In the genomic region with DNA sequence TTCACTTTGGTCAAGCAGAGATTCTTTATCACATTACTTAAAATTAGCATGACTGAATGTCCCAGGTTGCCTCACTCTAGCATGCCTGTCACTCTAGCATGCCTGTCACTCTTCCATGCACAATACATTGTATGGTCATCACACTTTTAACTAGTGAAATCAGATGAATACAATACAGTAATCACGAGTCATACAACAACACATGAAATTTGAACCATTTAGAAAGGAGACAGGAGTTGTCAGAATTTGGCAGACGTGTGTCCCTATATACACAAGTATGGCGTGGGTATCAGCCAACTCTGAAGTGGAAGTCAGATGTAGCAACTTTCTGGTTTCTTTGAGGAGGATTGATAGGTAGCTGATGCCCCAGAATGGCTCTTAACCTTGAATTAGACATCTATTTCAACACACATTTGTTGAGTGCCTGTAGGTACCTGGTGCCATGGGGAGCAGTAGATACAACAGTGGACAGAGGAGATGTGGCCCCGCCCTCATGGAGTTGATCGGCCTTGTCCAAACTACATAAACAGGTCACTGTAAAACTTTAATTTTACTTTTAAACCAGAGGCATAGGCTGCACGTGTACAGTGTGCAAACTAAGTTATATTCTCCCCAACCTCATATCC, we compare ENCODE assay signal across 26 cellular contexts.
DNase-seq lines count a peak whose midpoint lies in the region; ATAC-seq and TF ChIP-seq lines count a peak whose summit lies in the region.
"Had no signal": no experiment of that assay in that cellular context is flagged by ENCODE, and none has a peak within 500 bp of the region (broad histone marks: within the 10 kb centered on the region; RNA-seq: fewer than 3 reads in every experiment).

No MANE protein-coding gene starts in this region.

- no peaks in the 10 kb centered on the region for H3K9me3 Mint-ChIP-seq in stimulated activated naive CD8-positive, alpha-beta T cell treated with anti-CD3 and anti-CD28 coated beads, Interleukin-15, Interleukin-2, amounts not matched to agents 100 ng/mL and 50 ng/mL, for 24 hours
- peaks cover 0 to 4% of the 10 kb centered on the region in 2 donors for H3K9me3 Mint-ChIP-seq in stimulated activated naive CD8-positive, alpha-beta T cell treated with anti-CD3 and anti-CD28 coated beads, Interleukin-15, amount 100 ng/mL, for 72 hours
- H3K9me3 Mint-ChIP-seq: activated CD4-positive, alpha-beta memory T cell treated with anti-CD3 and anti-CD28 coated beads for 36 hours; activated T-helper 2 cell treated with anti-CD3 and anti-CD28 coated beads, Interferon-gamma antibody, Interleukin-2, Interleukin-4, amounts not matched to agents 10 μg/mL and 5 μg/mL and 100 μg/mL, durations not matched to agents 14 hours and 24 hours and 36 hours; central memory CD8-positive, alpha-beta T cell; nephron; type B pancreatic cell had no signal

- no peaks in the 10 kb centered on the region for H3K79me2 ChIP-seq in MM.1S (ENCODE audit: low read length)

- peaks cover 21 to 35% of the 10 kb centered on the region in 2 donors for H3K4me1 ChIP-seq in thyroid gland
- no peaks in the 10 kb centered on the region for H3K4me1 ChIP-seq in MM.1S (ENCODE audit: low read length)
- H3K4me1 ChIP-seq: SJSA1 had no signal

- no peak overlapping the region for H3K9ac ChIP-seq in MM.1S (ENCODE audit: low read length)
- H3K9ac ChIP-seq: parathyroid adenoma had no signal

- H3K27ac Mint-ChIP-seq in stimulated activated naive CD8-positive, alpha-beta T cell treated with anti-CD3 and anti-CD28 coated beads, Interleukin-15, Interleukin-2, amounts not matched to agents 100 ng/mL and 50 ng/mL, for 24 hours: peak overlapping the region; percentile 41
- no peak overlapping the region for H3K27ac Mint-ChIP-seq in stimulated activated naive CD8-positive, alpha-beta T cell treated with anti-CD3 and anti-CD28 coated beads, Interleukin-15, amount 100 ng/mL, for 72 hours
- H3K27ac Mint-ChIP-seq: activated CD4-positive, alpha-beta memory T cell treated with anti-CD3 and anti-CD28 coated beads for 36 hours; activated naive CD8-positive, alpha-beta T cell; activated T-helper 2 cell treated with anti-CD3 and anti-CD28 coated beads, Interferon-gamma antibody, Interleukin-2, Interleukin-4, amounts not matched to agents 10 μg/mL and 5 μg/mL and 100 μg/mL, durations not matched to agents 14 hours and 24 hours and 36 hours; nephron; type B pancreatic cell had no signal

- H3K27ac ChIP-seq in thyroid gland: no peak overlapping the region
- H3K27ac ChIP-seq in MM.1S (ENCODE audit: low read length): no peak overlapping the region
- H3K27ac ChIP-seq: heart right ventricle, HL-60, parathyroid adenoma, SJSA1, spleen had no signal

- TF ChIP-seq CTCF in thyroid gland (IDR thresholded peaks at IDR 0.05): no peak
- TF ChIP-seq CTCF in MM.1S (IDR thresholded peaks at IDR 0.05; ENCODE audit: low read length): no peak

- no peaks in the 10 kb centered on the region for H3K9me2 ChIP-seq in MM.1S (replicated peaks; ENCODE audit: insufficient read depth, low read length)

- no peak overlapping the region for H3K4me2 ChIP-seq in MM.1S (ENCODE audit: low read depth, low read length)

- H3K9me3 ChIP-seq in thyroid gland (no peaks in the 10 kb centered on the region), MM.1S (replicated peaks; ENCODE audit: insufficient read depth, low read length) (no peaks in the 10 kb centered on the region)
- H3K9me3 ChIP-seq: heart right ventricle, SJSA1, spleen had no signal

- H3K4me3 ChIP-seq in thyroid gland (replicated peaks in 1 of 3) (no peak overlapping the region), MM.1S (ENCODE audit: low read length) (no peak overlapping the region)
- H3K4me3 ChIP-seq: heart right ventricle, lung, SJSA1, spleen had no signal

- no peak for ATAC-seq in stimulated activated naive CD8-positive, alpha-beta T cell treated with anti-CD3 and anti-CD28 coated beads, Interleukin-15, amount 100 ng/mL, for 72 hours
- ATAC-seq in SK-N-SH treated with all-trans-retinoic acid at 6 μM for 48 hours: peak; percentile 21; the same call in 2 of the 3 replicates
- ATAC-seq: heart right ventricle had no signal

- 46 to 60% methylated on average over 6 of the region's 6 CpGs for WGBS in thyroid gland, 2 donors

- H3K36me3 Mint-ChIP-seq in stimulated activated naive CD8-positive, alpha-beta T cell treated with anti-CD3 and anti-CD28 coated beads, Interleukin-15, Interleukin-2, amounts not matched to agents 100 ng/mL and 50 ng/mL, for 24 hours (ENCODE audit: low read depth): peaks cover 13% of the 10 kb centered on the region

- no peaks in the 10 kb centered on the region for H3K27me3 ChIP-seq in thyroid gland
- no peaks in the 10 kb centered on the region for H3K27me3 ChIP-seq in MM.1S (replicated peaks; ENCODE audit: insufficient read depth, low read length)
- H3K27me3 ChIP-seq: heart right ventricle, SJSA1, spleen had no signal

- H4K20me1 ChIP-seq in MM.1S (ENCODE audit: insufficient read depth, low read length): no peaks in the 10 kb centered on the region

- no peak for DNase-seq in stimulated activated naive CD8-positive, alpha-beta T cell treated with anti-CD3 and anti-CD28 coated beads, Interleukin-15, amount 100 ng/mL, for 72 hours
- DNase-seq in fibroblast of gingiva (ENCODE audit: low read depth): peak; percentile 8
- DNase-seq in thyroid gland: peak; percentile 26 to 37
- no peak for DNase-seq in NCI-H2196 treated with DMSO at 0.1 percent for 48 hours (lab: John Stamatoyannopoulos, UW; ENCODE audit: unreplicated experiment)
- DNase-seq in MM.1S: no peak
- no peak for DNase-seq in NCI-H1048 (lab: John Stamatoyannopoulos, UW)
- DNase-seq: activated CD4-positive, alpha-beta memory T cell treated with anti-CD3 and anti-CD28 coated beads for 36 hours; activated CD8-positive, alpha-beta memory T cell treated with anti-CD3 and anti-CD28 coated beads, Interleukin-2, amount 50 U/mL, for 48 hours; dermis blood vessel endothelial cell; heart right ventricle; NCI-H1105 treated with DMSO at 0.1 percent for 48 hours; NCI-H2029; NCI-H2227 treated with DMSO at 0.1 percent for 48 hours; spleen; T-helper 1 cell had no signal

- H3K27me3 Mint-ChIP-seq in stimulated activated naive CD8-positive, alpha-beta T cell treated with anti-CD3 and anti-CD28 coated beads, Interleukin-15, Interleukin-2, amounts not matched to agents 100 ng/mL and 50 ng/mL, for 24 hours: no peaks in the 10 kb centered on the region
- H3K27me3 Mint-ChIP-seq in stimulated activated naive CD8-positive, alpha-beta T cell treated with anti-CD3 and anti-CD28 coated beads, Interleukin-15, amount 100 ng/mL, for 72 hours: no peaks in the 10 kb centered on the region
- H3K27me3 Mint-ChIP-seq: activated CD4-positive, alpha-beta memory T cell treated with anti-CD3 and anti-CD28 coated beads for 36 hours; activated naive CD8-positive, alpha-beta T cell; central memory CD8-positive, alpha-beta T cell; type B pancreatic cell had no signal

- intact Hi-C loops in thyroid gland (cut with DNase I): no loop called here

- TF ChIP-seq POLR2A in thyroid gland (IDR thresholded peaks at IDR 0.05): no peak

- H3K36me3 ChIP-seq in thyroid gland (no peaks in the 10 kb centered on the region), MM.1S (replicated peaks; ENCODE audit: insufficient read depth, low read length) (no peaks in the 10 kb centered on the region)
- H3K36me3 ChIP-seq: SJSA1 had no signal

- no peaks in the 10 kb centered on the region for H3F3A ChIP-seq in MM.1S (ENCODE audit: insufficient read depth, low read length)

- peaks cover 16% of the 10 kb centered on the region for H3K4me1 Mint-ChIP-seq in stimulated activated naive CD8-positive, alpha-beta T cell treated with anti-CD3 and anti-CD28 coated beads, Interleukin-15, Interleukin-2, amounts not matched to agents 100 ng/mL and 50 ng/mL, for 24 hours (ENCODE audit: low read depth)
- H3K4me1 Mint-ChIP-seq in stimulated activated naive CD8-positive, alpha-beta T cell treated with anti-CD3 and anti-CD28 coated beads, Interleukin-15, amount 100 ng/mL, for 72 hours: no peaks in the 10 kb centered on the region

- no peak overlapping the region for H3K4me3 Mint-ChIP-seq in stimulated activated naive CD8-positive, alpha-beta T cell treated with anti-CD3 and anti-CD28 coated beads, Interleukin-15, Interleukin-2, amounts not matched to agents 100 ng/mL and 50 ng/mL, for 24 hours
- H3K4me3 Mint-ChIP-seq in stimulated activated naive CD8-positive, alpha-beta T cell treated with anti-CD3 and anti-CD28 coated beads, Interleukin-15, amount 100 ng/mL, for 72 hours: no peak overlapping the region
- H3K4me3 Mint-ChIP-seq: activated CD4-positive, alpha-beta memory T cell treated with anti-CD3 and anti-CD28 coated beads for 36 hours; activated naive CD8-positive, alpha-beta T cell; central memory CD8-positive, alpha-beta T cell; nephron; type B pancreatic cell had no signal

- H2AFZ ChIP-seq in MM.1S (ENCODE audit: low read length): no peak overlapping the region
- H2AFZ ChIP-seq: parathyroid adenoma had no signal

TF ChIP-seq in SK-N-SH treated with all-trans-retinoic acid at 6 μM for 48 hours, 23 proteins besides CTCF, POLR2A, EP300 and RAD21 (continues in another document):
- TF ChIP-seq SNAI2 (CRISPR knock-in tag; IDR thresholded peaks at IDR 0.05): no peak
- TF ChIP-seq ESRRG (CRISPR knock-in tag; IDR thresholded peaks at IDR 0.05): no peak
- no peak for TF ChIP-seq ZC3H10 (CRISPR knock-in tag; IDR thresholded peaks at IDR 0.05)
- TF ChIP-seq ZNF565 (CRISPR knock-in tag; conservative IDR thresholded peaks at IDR 0.05; ENCODE audit: low read depth): no peak
- TF ChIP-seq BACH2 (CRISPR knock-in tag; IDR thresholded peaks at IDR 0.05; ENCODE audit: borderline replicate concordance): no peak
- TF ChIP-seq, protein P1, sequence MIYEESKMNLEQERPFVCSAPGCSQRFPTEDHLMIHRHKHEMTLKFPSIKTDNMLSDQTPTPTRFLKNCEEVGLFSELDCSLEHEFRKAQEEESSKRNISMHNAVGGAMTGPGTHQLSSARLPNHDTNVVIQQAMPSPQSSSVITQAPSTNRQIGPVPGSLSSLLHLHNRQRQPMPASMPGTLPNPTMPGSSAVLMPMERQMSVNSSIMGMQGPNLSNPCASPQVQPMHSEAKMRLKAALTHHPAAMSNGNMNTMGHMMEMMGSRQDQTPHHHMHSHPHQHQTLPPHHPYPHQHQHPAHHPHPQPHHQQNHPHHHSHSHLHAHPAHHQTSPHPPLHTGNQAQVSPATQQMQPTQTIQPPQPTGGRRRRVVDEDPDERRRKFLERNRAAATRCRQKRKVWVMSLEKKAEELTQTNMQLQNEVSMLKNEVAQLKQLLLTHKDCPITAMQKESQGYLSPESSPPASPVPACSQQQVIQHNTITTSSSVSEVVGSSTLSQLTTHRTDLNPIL (CRISPR knock-in tag; IDR thresholded peaks at IDR 0.05; ENCODE audit: low read depth): no peak
- no peak for TF ChIP-seq TCF4 (CRISPR knock-in tag; IDR thresholded peaks at IDR 0.05; ENCODE audit: borderline replicate concordance)
- no peak for TF ChIP-seq GLIS3 (CRISPR knock-in tag; IDR thresholded peaks at IDR 0.05)

Comparison
In these comparisons a context has a peak if more than half of its experiments do, and no peak if none do; other contexts are left out.
1. DNase-seq: peak in fibroblast of gingiva (single experiment) and thyroid gland (2 of 2); none in stimulated activated naive CD8-positive, alpha-beta T cell treated with anti-CD3 and anti-CD28 coated beads, Interleukin-15, amount 100 ng/mL, for 72 hours (0 of 2), NCI-H2196 treated with DMSO at 0.1 percent for 48 hours (single experiment), MM.1S (single experiment) and NCI-H1048 (single experiment).